In genomic region chr12:52452101-52452500, GRCh38 we compare ENCODE assay signal across 15 cellular contexts. TPM values are rescaled to one million over a fixed set of nuclear protein-coding genes. Genes with fewer than 3 reads are reported as not detected.
DNase-seq lines count a peak whose midpoint lies in the region; FAIRE-seq and TF ChIP-seq lines count a peak whose summit lies in the region.
"Had no signal": no experiment of that assay in that cellular context is flagged by ENCODE, and none has a peak within 500 bp of the region (broad histone marks: within the 10 kb centered on the region; RNA-seq: fewer than 3 reads in every experiment).

Gene KRT6B, minus strand, starts transcription at chr12:52452146. Its CDS starts 68 bp downstream, at chr12:52452078.

- FAIRE-seq in keratinocyte (lab: Jason Lieb, UNC): peak; percentile 95

- H3F3A ChIP-seq in PC-9 (ENCODE audit: insufficient read depth, low read depth): peaks cover 25% of the 10 kb centered on the region

- no peaks in the 10 kb centered on the region for H3K4me1 Mint-ChIP-seq in chondrocyte (ENCODE audit: low read depth)

- H3K27ac Mint-ChIP-seq in chondrocyte (ENCODE audit: unreplicated experiment): no peak within 1 kb of the TSS

- H3K4me3 Mint-ChIP-seq in chondrocyte (ENCODE audit: unreplicated experiment): no peak within 1 kb of the TSS

- H3K79me2 ChIP-seq in PC-9 (ENCODE audit: low read depth): no peaks in the 10 kb centered on the region
- no peaks in the 10 kb centered on the region for H3K79me2 ChIP-seq in keratinocyte (ENCODE audit: control insufficient read depth, insufficient read depth, low read length)

- H3K9me2 ChIP-seq in PC-9 (ENCODE audit: insufficient read depth): no peaks in the 10 kb centered on the region

- H4K20me1 ChIP-seq in PC-9 (ENCODE audit: insufficient read depth) (no peaks in the 10 kb centered on the region), keratinocyte (ENCODE audit: control insufficient read depth, extremely low read depth, insufficient read depth, low read length) (no peaks in the 10 kb centered on the region)

- peak within 1 kb of the TSS; percentile 62; the same call in 1 of the 2 replicates for H2AFZ ChIP-seq in PC-9
- no peak within 1 kb of the TSS for H2AFZ ChIP-seq in keratinocyte (ENCODE audit: control insufficient read depth, low read length)

- TF ChIP-seq CTCF in PC-9 (conservative IDR thresholded peaks at IDR 0.05): no peak
- no peak for TF ChIP-seq CTCF in keratinocyte (optimal IDR thresholded peaks at IDR 0.05 in 1 of 3, IDR thresholded peaks at IDR 0.05 in 1 of 3, conservative IDR thresholded peaks at IDR 0.05 in 1 of 3; ENCODE audit: extremely low read depth in 1 of 3, insufficient read depth in 2 of 3, low read length in 3 of 3)
- no peak for TF ChIP-seq CTCF in chondrocyte (IDR thresholded peaks at IDR 0.05)

- peak within 1 kb of the TSS; percentile 80 for H3K27ac ChIP-seq in PC-9
- peak within 1 kb of the TSS; percentile 71 for H3K27ac ChIP-seq in keratinocyte (ENCODE audit: control insufficient read depth, insufficient read depth, low read length)
- H3K27ac ChIP-seq in thymus (ENCODE audit: low read depth): no peak within 1 kb of the TSS

- H3K9me1 ChIP-seq in keratinocyte (ENCODE audit: control insufficient read depth, extremely low read depth, insufficient read depth, low read length): no peaks in the 10 kb centered on the region

- WGBS in thymus: 95% methylated on average over 6 of the region's 6 CpGs

- POLR2A ChIA-PET in PC-9 (lab: Charles Lee; ENCODE audit: unreplicated experiment): interaction anchor here (0.7 kb wide), 1 partner anchor 303 kb away, joined by 4 read pairs; no protein-coding TSS in a partner anchor

- H3K9me3 Mint-ChIP-seq in chondrocyte (ENCODE audit: low read depth): no peaks in the 10 kb centered on the region

- peak in 1 of 2 experiments; percentile 81 for DNase-seq in PC-9
- peak; percentile 19 for DNase-seq in ecto neural progenitor cell (ENCODE audit: low spot score)
- DNase-seq in keratinocyte (ENCODE audit: low read depth, low spot score): no peak
- no peak for DNase-seq in HuH-7 (ENCODE audit: low spot score)
- no peak for DNase-seq in NCI-H2196 treated with DMSO at 0.1 percent for 48 hours (lab: John Stamatoyannopoulos, UW; ENCODE audit: unreplicated experiment)
- no peak for DNase-seq in stimulated activated CD4-positive, alpha-beta T cell treated with anti-CD3 and anti-CD28 coated beads, Interleukin-2, amount 100 ng/mL, for 48 hours
- DNase-seq in chondrocyte (ENCODE audit: low spot score): no peak
- DNase-seq: HCEC 1CT, NCI-H1436 treated with DMSO at 0.1 percent for 48 hours, NCI-H2081 treated with DMSO at 0.1 percent for 48 hours, NCI-H226, NCI-H526 treated with DMSO at 0.1 percent for 48 hours, SHP77 had no signal

- H3K4me3 ChIP-seq in PC-9 (no peak within 1 kb of the TSS), keratinocyte (ENCODE audit: control insufficient read depth in 2 of 3, extremely low read depth in 1 of 3, insufficient read depth in 2 of 3, low read depth in 1 of 3, low read length in 3 of 3) (peak within 1 kb of the TSS in 1 of 3 experiments; percentile 30), thymus (ENCODE audit: low read length) (no peak within 1 kb of the TSS)

- H3K27me3 Mint-ChIP-seq in chondrocyte (ENCODE audit: low read depth): peaks cover 69% of the 10 kb centered on the region

- intact Hi-C loops in PC-9 (cut with micrococcal nuclease; ENCODE audit: unreplicated experiment): no loop called here

- H3K4me1 ChIP-seq in PC-9 (replicated peaks; ENCODE audit: insufficient read depth) (peaks cover 47% of the 10 kb centered on the region), keratinocyte (ENCODE audit: control insufficient read depth, extremely low read depth, insufficient read depth, low read length) (peaks cover 38% of the 10 kb centered on the region), thymus (ENCODE audit: control insufficient read depth, insufficient read depth, low read length) (no peaks in the 10 kb centered on the region)

- H3K36me3 ChIP-seq in PC-9 (ENCODE audit: low read depth) (no peaks in the 10 kb centered on the region), keratinocyte (ENCODE audit: control insufficient read depth in 2 of 2, extremely low read depth in 1 of 2, insufficient read depth in 2 of 2, low read length in 2 of 2) (peaks cover 4 to 10% of the 10 kb centered on the region in 2 experiments), thymus (ENCODE audit: control insufficient read depth, insufficient read depth) (no peaks in the 10 kb centered on the region)

- no peaks in the 10 kb centered on the region for H3K36me3 Mint-ChIP-seq in chondrocyte (ENCODE audit: low read depth)

- H3K9me3 ChIP-seq in PC-9 (ENCODE audit: insufficient read depth, low read depth): no peaks in the 10 kb centered on the region
- no peaks in the 10 kb centered on the region for H3K9me3 ChIP-seq in keratinocyte (ENCODE audit: control insufficient read depth, low read depth, low read length)
- H3K9me3 ChIP-seq in thymus (ENCODE audit: control insufficient read depth): no peaks in the 10 kb centered on the region

- CTCF ChIA-PET in PC-9 (lab: Charles Lee): no interaction called here

- H3K27me3 ChIP-seq in PC-9 (ENCODE audit: insufficient read depth, low read depth): no peaks in the 10 kb centered on the region
- H3K27me3 ChIP-seq in keratinocyte (ENCODE audit: control insufficient read depth, extremely low read depth, insufficient read depth, low read length): no peaks in the 10 kb centered on the region
- no peaks in the 10 kb centered on the region for H3K27me3 ChIP-seq in thymus (ENCODE audit: control insufficient read depth, insufficient read depth)

- BruUV-seq in PC-9 (replicated peaks; lab: Mats Ljungman, UMichigan): no TSS peak

- dilution Hi-C loops in keratinocyte (cut with MboI; ENCODE audit: extremely low pct_ligation_motif_present, low sequenced_read_pairs): no loop called here

- H3K4me2 ChIP-seq in PC-9: peak within 1 kb of the TSS; percentile 72
- H3K4me2 ChIP-seq in keratinocyte (ENCODE audit: control insufficient read depth, extremely low read depth, insufficient read depth, low read depth, low read length): peak within 1 kb of the TSS; percentile 62

- H3K9ac ChIP-seq in keratinocyte (ENCODE audit: control insufficient read depth, extremely low read depth, insufficient read depth, low read length): peak within 1 kb of the TSS; percentile 43

RNA-seq across cellular contexts. Expression of gene KRT6B, which starts in this region (rescaled TPM):
- total RNA-seq in PC-9 (2021): 0.98 and 1.1 TPM in 2 replicates
- 1,722 to 4,902 TPM (median 2,016 TPM) in 3 replicates for polyA plus RNA-seq in keratinocyte
- 2,938 TPM for polyA plus RNA-seq in keratinocyte (2011; ENCODE audit: low read depth)
- 2,812 and 3,083 TPM in 2 replicates for polyA plus RNA-seq in keratinocyte (2011; cell fraction: cytosol; rRNA removed)
- 2,797 and 2,980 TPM in 2 replicates for polyA plus RNA-seq in keratinocyte (2011; cell fraction: nucleus; rRNA removed)
- 1,858 and 2,565 TPM in 2 replicates for polyA plus RNA-seq in keratinocyte (2012; ENCODE audit: low replicate concordance)
- polyA minus RNA-seq in keratinocyte: 2,114 to 3,991 TPM (median 2,742 TPM) in 3 replicates
- 3,211 TPM for polyA minus RNA-seq in keratinocyte (2011; cell fraction: cytosol; rRNA and poly(A)+ RNA removed)
- 1,354 and 1,584 TPM in 2 replicates for polyA minus RNA-seq in keratinocyte (2011; cell fraction: nucleus; rRNA and poly(A)+ RNA removed)
- 30.7 TPM for polyA plus RNA-seq in thymus
- not detected in 3 replicates for total RNA-seq in chondrocyte
- total RNA-seq: A673 had no signal

Comparison
In these comparisons a context has a peak if more than half of its experiments do, and no peak if none do; other contexts are left out.
1. RNA of gene KRT6B (polyA plus RNA-seq): 1,722 to 4,902 TPM in keratinocyte; 30.7 TPM in thymus (single experiment); every median in the first group is over 10 times any median in the second.